Comparison of ENCODE assay signal across 26 cellular contexts in the genomic region with DNA sequence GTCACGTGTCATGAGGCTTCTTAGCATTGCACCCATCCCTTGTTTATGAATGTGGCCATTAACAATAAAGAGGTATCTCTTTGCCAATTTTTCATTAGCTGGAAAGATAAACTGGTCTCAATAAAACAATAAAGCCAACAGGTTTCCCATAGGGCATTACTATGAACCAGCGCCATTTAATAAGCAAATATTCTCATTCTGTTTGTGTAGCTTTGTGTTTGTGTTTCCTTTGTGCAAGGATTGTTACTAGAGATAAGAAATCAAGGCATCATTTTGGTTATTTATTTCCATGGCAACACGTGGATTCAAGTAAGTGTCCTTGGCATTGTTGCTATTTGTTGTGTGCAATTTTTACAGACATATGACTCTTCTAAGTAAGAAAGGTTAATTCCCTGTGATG. TPM values are rescaled to one million over a fixed set of nuclear protein-coding genes. Genes with fewer than 3 reads are reported as not detected.
A peak's percentile ranks its signal among the peaks of the same experiment; 100 is the strongest.
DNase-seq lines count a peak whose midpoint lies in the region; ATAC-seq, FAIRE-seq and TF ChIP-seq lines count a peak whose summit lies in the region.
"Had no signal": no experiment of that assay in that cellular context is flagged by ENCODE, and none has a peak within 500 bp of the region (broad histone marks: within the 10 kb centered on the region; RNA-seq: fewer than 3 reads in every experiment).

No MANE protein-coding gene starts in this region.

- DNase-seq in NCI-H2029 (lab: John Stamatoyannopoulos, UW) (peak; percentile 33), NCI-H2029 treated with DMSO at 0.1 percent for 48 hours (lab: John Stamatoyannopoulos, UW) (no peak), COR-L47 (lab: John Stamatoyannopoulos, UW) (peak; percentile 46), NCI-H748 treated with DMSO at 0.1 percent for 48 hours (lab: John Stamatoyannopoulos, UW) (peak; percentile 20), endothelial cell of umbilical vein (ENCODE audit: low read depth, low spot score) (peak; percentile 36), neural progenitor cell (ENCODE audit: low spot score) (no peak), NCI-H1694 treated with DMSO at 0.1 percent for 48 hours (lab: John Stamatoyannopoulos, UW) (no peak)
- DNase-seq: 8988T; CD4-positive, CD25-positive, alpha-beta regulatory T cell; IMR-90; KG1; NCI-H1092; NCI-H1417 treated with DMSO at 0.1 percent for 48 hours; NCI-H187; NCI-H524; OCI-M1; Peyer's patch; SHP77 treated with DMSO at 0.1 percent for 48 hours had no signal

- BruUV-seq in endothelial cell of umbilical vein (replicated peaks; lab: Mats Ljungman, UMichigan) = no TSS peak

- H3K79me2 ChIP-seq in endothelial cell of umbilical vein (ENCODE audit: control insufficient read depth, insufficient read depth, low read length) (no peaks in the 10 kb centered on the region), neural progenitor cell (ENCODE audit: low read depth) (no peaks in the 10 kb centered on the region)

- H3K36me3 ChIP-seq in endothelial cell of umbilical vein (ENCODE audit: control insufficient read depth in 2 of 2, extremely low read depth in 1 of 2, insufficient read depth in 2 of 2, low read length in 2 of 2) (no peaks in the 10 kb centered on the region), neural progenitor cell (no peaks in the 10 kb centered on the region)
- H3K36me3 ChIP-seq: BLaER1, Peyer's patch had no signal

- H3F3A ChIP-seq in neural progenitor cell (ENCODE audit: low read depth) = no peaks in the 10 kb centered on the region

- no peaks in the 10 kb centered on the region for H3K27me3 ChIP-seq in endothelial cell of umbilical vein (ENCODE audit: control insufficient read depth in 2 of 2, insufficient read depth in 2 of 2, low read length in 2 of 2)
- H3K27me3 ChIP-seq in neural progenitor cell = no peaks in the 10 kb centered on the region
- H3K27me3 ChIP-seq: BLaER1, Peyer's patch had no signal

- H3K4me1 ChIP-seq in endothelial cell of umbilical vein (ENCODE audit: control insufficient read depth, extremely low read depth, insufficient read depth, low read length) = peaks cover 5% of the 10 kb centered on the region
- no peaks in the 10 kb centered on the region for H3K4me1 ChIP-seq in neural progenitor cell
- H3K4me1 ChIP-seq: BLaER1, Peyer's patch had no signal

- H3K4me3 Mint-ChIP-seq in neural progenitor cell = no peak overlapping the region
- H3K4me3 Mint-ChIP-seq: CD4-positive, CD25-positive, alpha-beta regulatory T cell had no signal

- peaks cover 2% of the 10 kb centered on the region for H3K4me1 Mint-ChIP-seq in neural progenitor cell

- dilution Hi-C loops in endothelial cell of umbilical vein (cut with MboI; ENCODE audit: extremely low pct_ligation_motif_present, low sequenced_read_pairs) = no loop called here

- H3K27ac Mint-ChIP-seq in neural progenitor cell = no peak overlapping the region
- H3K27ac Mint-ChIP-seq: CD4-positive, CD25-positive, alpha-beta regulatory T cell had no signal

- peaks cover 3% of the 10 kb centered on the region for H3K27me3 Mint-ChIP-seq in neural progenitor cell (ENCODE audit: insufficient read depth, low read depth)

- no peaks in the 10 kb centered on the region for H3K36me3 Mint-ChIP-seq in neural progenitor cell
- H3K36me3 Mint-ChIP-seq: CD4-positive, CD25-positive, alpha-beta regulatory T cell had no signal

- no peak overlapping the region for H3K4me2 ChIP-seq in endothelial cell of umbilical vein (ENCODE audit: insufficient read depth, low read length)
- no peak overlapping the region for H3K4me2 ChIP-seq in neural progenitor cell
- H3K4me2 ChIP-seq: BLaER1 had no signal

- ATAC-seq in GM18858 (IDR thresholded peaks at IDR 0.05; ENCODE audit: unreplicated experiment) = no peak
- ATAC-seq: GM12878, HCT116 had no signal

- no peaks in the 10 kb centered on the region for H3K9me3 ChIP-seq in endothelial cell of umbilical vein (replicated peaks; ENCODE audit: control insufficient read depth, insufficient read depth, low read length)
- no peaks in the 10 kb centered on the region for H3K9me3 ChIP-seq in neural progenitor cell (ENCODE audit: low read depth)
- H3K9me3 ChIP-seq: Peyer's patch had no signal

- H2AFZ ChIP-seq in endothelial cell of umbilical vein (ENCODE audit: low read depth, low read length) (no peak overlapping the region), neural progenitor cell (replicated peaks) (no peak overlapping the region)

- TF ChIP-seq CTCF in endothelial cell of umbilical vein (IDR thresholded peaks at IDR 0.05; ENCODE audit: extremely low read depth in 1 of 2, insufficient read depth in 1 of 2, low read depth in 1 of 2, low read length in 2 of 2) (no peak), neural progenitor cell (IDR thresholded peaks at IDR 0.05) (no peak)

- TF ChIP-seq POLR2A in endothelial cell of umbilical vein (IDR thresholded peaks at IDR 0.05; ENCODE audit: low read depth, low read length) = no peak

- H4K20me1 ChIP-seq in endothelial cell of umbilical vein (replicated peaks; ENCODE audit: control insufficient read depth, extremely low read depth, insufficient read depth, low read length) (no peaks in the 10 kb centered on the region), neural progenitor cell (ENCODE audit: low read depth) (no peaks in the 10 kb centered on the region)
- H4K20me1 ChIP-seq: BLaER1 had no signal

- POLR2A ChIA-PET in endothelial cell of umbilical vein (lab: Charles Lee) = no interaction called here

- CTCF ChIA-PET in endothelial cell of umbilical vein (lab: Charles Lee) = interaction anchor here (1.0 kb wide), 1 partner anchor 11 kb away, joined by 3 read pairs; no protein-coding TSS in a partner anchor

- H3K9ac ChIP-seq in endothelial cell of umbilical vein (replicated peaks; ENCODE audit: extremely low read depth, insufficient read depth, low read length) (no peak overlapping the region), neural progenitor cell (no peak overlapping the region)
- H3K9ac ChIP-seq: BLaER1 had no signal

- peaks cover 6% of the 10 kb centered on the region for H3K9me3 Mint-ChIP-seq in neural progenitor cell

- H3K9me1 ChIP-seq in endothelial cell of umbilical vein (replicated peaks; ENCODE audit: control insufficient read depth, extremely low read depth, insufficient read depth, low read length) = no peaks in the 10 kb centered on the region

- no peak for FAIRE-seq in endothelial cell of umbilical vein (lab: Jason Lieb, UNC)
- FAIRE-seq: D721Med, G401.6, GM12878, GM19239 had no signal

- no peak overlapping the region for H3K4me3 ChIP-seq in endothelial cell of umbilical vein (replicated peaks in 1 of 3; ENCODE audit: insufficient read depth in 1 of 3, low read depth in 1 of 3, low read length in 3 of 3)
- H3K4me3 ChIP-seq in neural progenitor cell = no peak overlapping the region
- H3K4me3 ChIP-seq: BLaER1, GM12878, Peyer's patch, SK-N-MC had no signal

- intact Hi-C loops in endothelial cell of umbilical vein (cut with micrococcal nuclease) = no loop called here

- H3K27ac ChIP-seq in endothelial cell of umbilical vein (ENCODE audit: insufficient read depth, low read depth, low read length) (no peak overlapping the region), neural progenitor cell (no peak overlapping the region)
- H3K27ac ChIP-seq: BLaER1, Peyer's patch, SK-N-MC had no signal

TF ChIP-seq in endothelial cell of umbilical vein, 7 proteins besides CTCF, POLR2A, EP300 and RAD21:
- TF ChIP-seq EZH2 (IDR thresholded peaks at IDR 0.05; ENCODE audit: borderline replicate concordance, low read depth, low read length, severe bottlenecking) (no peak), GATA2 (IDR thresholded peaks at IDR 0.05; ENCODE audit: insufficient read depth, insufficient read length, low read depth, low read length) (no peak), MYC (IDR thresholded peaks at IDR 0.05; ENCODE audit: low read depth, low read length) (no peak), POLR2AphosphoS5 (IDR thresholded peaks at IDR 0.05; ENCODE audit: insufficient read depth, low read depth, low read length) (no peak), JUN (IDR thresholded peaks at IDR 0.05; ENCODE audit: borderline replicate concordance, insufficient read depth, insufficient read length, low read depth) (no peak), FOS (IDR thresholded peaks at IDR 0.05; ENCODE audit: borderline replicate concordance, insufficient read depth, low read length) (no peak)
- TF ChIP-seq, protein P1, sequence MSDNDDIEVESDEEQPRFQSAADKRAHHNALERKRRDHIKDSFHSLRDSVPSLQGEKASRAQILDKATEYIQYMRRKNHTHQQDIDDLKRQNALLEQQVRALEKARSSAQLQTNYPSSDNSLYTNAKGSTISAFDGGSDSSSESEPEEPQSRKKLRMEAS (IDR thresholded peaks at IDR 0.05; ENCODE audit: insufficient read depth, insufficient read length) = no peak

RNA-seq across cellular contexts. Expression of a gene that starts 37.5 kb away (rescaled TPM):
- total RNA-seq in endothelial cell of umbilical vein = 172 and 194 TPM in 2 replicates
- polyA plus RNA-seq in endothelial cell of umbilical vein = 20.8 and 33.7 TPM in 2 replicates
- polyA plus RNA-seq in endothelial cell of umbilical vein (2011; cell fraction: cytosol; rRNA removed) = 72.2 and 79.1 TPM in 2 replicates
- polyA plus RNA-seq in endothelial cell of umbilical vein (2011; cell fraction: nucleus; rRNA removed) = 111 and 150 TPM in 2 replicates
- polyA plus RNA-seq in endothelial cell of umbilical vein (2012) = 108 and 138 TPM in 2 replicates
- polyA minus RNA-seq in endothelial cell of umbilical vein = 47.1 and 55.6 TPM in 2 replicates
- 86.2 TPM for polyA minus RNA-seq in endothelial cell of umbilical vein (2011; cell fraction: cytosol; rRNA and poly(A)+ RNA removed)
- 166 and 205 TPM in 2 replicates for polyA minus RNA-seq in endothelial cell of umbilical vein (2011; cell fraction: nucleus; rRNA and poly(A)+ RNA removed)
- total RNA-seq in neural progenitor cell (ENCODE audit: low replicate concordance) = 49.8 and 64.6 TPM in 2 replicates

Comparison
In these comparisons a context has a peak if more than half of its experiments do, and no peak if none do; other contexts are left out.
1. DNase-seq: peak in NCI-H2029 (single experiment), COR-L47 (single experiment), NCI-H748 treated with DMSO at 0.1 percent for 48 hours (single experiment) and endothelial cell of umbilical vein (single experiment); none in NCI-H2029 treated with DMSO at 0.1 percent for 48 hours (single experiment), neural progenitor cell (single experiment) and NCI-H1694 treated with DMSO at 0.1 percent for 48 hours (single experiment).